Comparison of ENCODE assay signal across 16 cellular contexts in the genomic region with DNA sequence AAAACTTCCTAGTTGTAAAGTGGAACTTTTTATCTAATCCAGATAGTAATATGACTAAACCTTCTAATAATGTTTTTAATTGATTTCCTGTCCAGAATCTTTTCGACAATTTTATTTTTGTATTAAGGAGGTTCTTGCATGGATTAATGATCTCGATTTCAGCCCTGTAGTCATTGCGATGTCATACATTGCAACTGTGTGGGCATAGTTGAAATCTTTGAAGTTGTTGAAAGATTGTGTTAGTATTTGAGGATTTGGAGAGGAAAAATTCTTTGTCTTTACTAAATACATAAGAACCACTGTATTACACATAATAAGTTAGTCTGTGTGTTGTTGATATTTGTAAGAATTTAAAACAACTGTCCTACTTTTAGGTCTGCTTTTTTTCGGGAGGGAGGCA. TPM values are rescaled to one million over a fixed set of nuclear protein-coding genes. Genes with fewer than 3 reads are reported as not detected.
DNase-seq lines count a peak whose midpoint lies in the region; FAIRE-seq and TF ChIP-seq lines count a peak whose summit lies in the region.
"Had no signal": no experiment of that assay in that cellular context is flagged by ENCODE, and none has a peak within 500 bp of the region (broad histone marks: within the 10 kb centered on the region; RNA-seq: fewer than 3 reads in every experiment).

No MANE protein-coding gene starts in this region.

- H3K4me3 ChIP-seq in fibroblast of pulmonary artery (replicated peaks; ENCODE audit: low read depth, low read length) (peak overlapping the region; percentile 16), retinal pigment epithelial cell (ENCODE audit: low read length) (no peak overlapping the region)
- H3K4me3 ChIP-seq: ovary, Peyer's patch, testis had no signal

- peak; percentile 40 for FAIRE-seq in TTC549 (lab: Jason Lieb, UNC)

- TF ChIP-seq CTCF in fibroblast of pulmonary artery (IDR thresholded peaks at IDR 0.05; ENCODE audit: low read length, missing control alignments) (no peak), retinal pigment epithelial cell (conservative IDR thresholded peaks at IDR 0.05; ENCODE audit: low read depth, low read length) (no peak)

- DNase-seq in ELR (ENCODE audit: low read depth) (peak; percentile 46), fibroblast of pulmonary artery (ENCODE audit: low read depth) (peak; percentile 44), retinal pigment epithelial cell (ENCODE audit: low read depth) (peak; percentile 26), HT-29 (ENCODE audit: low spot score) (no peak), HUDEP-2 (lab: John Stamatoyannopoulos, UW; ENCODE audit: unreplicated experiment in 76 of 76) (no peak), NCI-H345 (lab: John Stamatoyannopoulos, UW) (no peak), SK-N-DZ (ENCODE audit: low spot score) (no peak)
- DNase-seq: activated CD4-positive, CD25-positive, alpha-beta regulatory T cell treated with anti-CD3 and anti-CD28 coated beads, Interleukin-2, amount 50 U/mL, for 72 hours; cortex of kidney; DND-41; NCI-H1694 treated with DMSO at 0.1 percent for 48 hours; NCI-H69; ovary; Peyer's patch; testis had no signal

RNA-seq across cellular contexts. Expression of gene ACSL3, which starts 31.1 kb away (rescaled TPM):
- total RNA-seq in HT-29 (2014; rRNA removed; shearing (Covaris generic)), result 143 and 163 TPM in 2 replicates
- 49.5 and 52.5 TPM in 2 replicates for polyA plus RNA-seq in SK-N-DZ (2014; cell fraction: cytosol; rRNA removed)
- polyA plus RNA-seq in SK-N-DZ (2014; cell fraction: nucleus; rRNA removed), result 28.1 and 29.8 TPM in 2 replicates

Comparison
In these comparisons a context has a peak if more than half of its experiments do, and no peak if none do; other contexts are left out.
1. DNase-seq: peak in ELR (single experiment), fibroblast of pulmonary artery (single experiment) and retinal pigment epithelial cell (single experiment); none in HT-29 (single experiment), HUDEP-2 (0 of 76), NCI-H345 (single experiment) and SK-N-DZ (single experiment).